29 cellular contexts compared by ENCODE assay signal in the genomic region with DNA sequence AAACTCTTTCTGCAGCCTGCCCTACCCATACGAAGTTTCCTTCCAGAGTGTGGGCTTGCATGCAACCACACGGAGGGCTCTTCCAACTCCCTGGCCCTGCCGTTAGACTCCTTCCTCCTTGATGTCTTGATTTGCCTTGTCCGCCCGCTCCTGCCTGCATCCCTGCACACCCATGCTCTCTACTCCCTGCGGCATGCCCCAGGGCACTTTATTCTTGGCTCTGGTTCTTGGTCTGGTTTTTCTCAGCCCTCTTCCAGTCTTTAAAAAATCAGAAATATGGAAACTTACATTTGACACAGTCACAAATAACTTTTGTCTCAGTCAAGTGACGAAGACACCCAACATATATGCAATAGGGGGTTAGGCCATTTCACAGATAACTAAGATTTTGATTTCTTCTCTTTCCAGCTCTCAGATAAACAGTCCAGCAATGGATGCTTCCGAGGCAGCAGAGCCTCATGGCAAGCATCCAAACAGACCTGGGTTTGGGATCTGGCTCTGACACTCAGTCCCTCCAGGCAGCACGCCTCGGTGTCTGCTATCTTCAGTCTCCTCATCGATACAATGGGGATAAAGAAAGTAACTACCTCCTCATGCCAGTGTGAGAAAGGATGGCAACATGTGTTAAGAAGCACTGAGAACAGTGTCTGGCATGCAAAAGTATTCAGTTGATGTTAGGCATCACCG. TPM values are rescaled to one million over a fixed set of nuclear protein-coding genes. Genes with fewer than 3 reads are reported as not detected.
"Had no signal": no experiment of that assay in that cellular context is flagged by ENCODE, and none has a peak within 500 bp of the region (broad histone marks: within the 10 kb centered on the region; RNA-seq: fewer than 3 reads in every experiment).

No MANE protein-coding gene starts in this region.

- H3K27ac ChIP-seq: dorsolateral prefrontal cortex, hepatocyte, left ventricle myocardium inferior, lower lobe of right lung, neutrophil, pancreas, right lobe of liver, thoracic aorta, tibial nerve, upper lobe of right lung, uterus had no signal

- H2AFZ ChIP-seq: hepatocyte had no signal

- H3K4me2 ChIP-seq: hepatocyte had no signal

- H3K4me1 ChIP-seq: left ventricle myocardium inferior, lower lobe of right lung, pancreas, right lobe of liver, tibial nerve, upper lobe of right lung, uterus had no signal

- H3K9me3 ChIP-seq: left ventricle myocardium inferior, lower lobe of right lung, neutrophil, pancreas, right lobe of liver, thoracic aorta, tibial nerve, upper lobe of right lung, uterus had no signal

- H3K4me3 ChIP-seq: dorsolateral prefrontal cortex, hepatocyte, left ventricle myocardium inferior, lower lobe of right lung, pancreas, right lobe of liver, thoracic aorta, tibial nerve, upper lobe of right lung, uterus had no signal

- H3K27me3 ChIP-seq: hepatocyte, neutrophil, pancreas, right lobe of liver, tibial nerve, upper lobe of right lung, uterus had no signal

- DNase-seq: dorsolateral prefrontal cortex; effector CD4-positive, alpha-beta T cell; head of caudate nucleus; immature natural killer cell; islet precursor cell; kidney glomerular epithelial cell; left colon; left ventricle myocardium inferior; lower lobe of right lung; naive thymus-derived CD8-positive, alpha-beta T cell; nephron progenitor cell; pancreas; retina; right lobe of liver; small intestine; stimulated activated CD4-positive, alpha-beta T cell treated with anti-CD3 and anti-CD28 coated beads, Interleukin-15, amount 100 ng/mL, for 24 hours; stimulated activated CD4-positive, alpha-beta T cell treated with anti-CD3 and anti-CD28 coated beads, Interleukin-2, amount 100 ng/mL, for 48 hours; stimulated activated naive B cell treated with anti-CD40 and anti-IgM and Interleukin-4, amounts not matched to agents 10 μg/mL and 1 μg/mL and 100 μg/mL, for 72 hours; upper lobe of right lung; uterus had no signal

- ATAC-seq: left colon; lower lobe of right lung; naive thymus-derived CD8-positive, alpha-beta T cell; pancreas; right lobe of liver; stimulated activated naive B cell treated with anti-CD40 and anti-IgM and Interleukin-4, amounts not matched to agents 10 μg/mL and 1 μg/mL and 100 μg/mL, for 72 hours; upper lobe of right lung had no signal

- FAIRE-seq: colon, frontal cortex, pancreas, small intestine had no signal

- H3K36me3 ChIP-seq: left ventricle myocardium inferior, lower lobe of right lung, neutrophil, pancreas, right lobe of liver, thoracic aorta, tibial nerve, upper lobe of right lung, uterus had no signal

- H3K79me2 ChIP-seq: hepatocyte had no signal

RNA-seq across cellular contexts. Expression of a gene that starts 15.7 kb away (rescaled TPM):
- total RNA-seq: fibroblast of villous mesenchyme; myocyte; naive thymus-derived CD8-positive, alpha-beta T cell; pulmonary artery endothelial cell; thoracic aorta; upper lobe of right lung had no signal
- polyA plus RNA-seq: immature natural killer cell; naive thymus-derived CD8-positive, alpha-beta T cell had no signal
